12 cellular contexts compared by ENCODE assay signal in genomic region chr10:36172574-36172973, GRCh38.
DNase-seq lines count a peak whose midpoint lies in the region; ATAC-seq and TF ChIP-seq lines count a peak whose summit lies in the region.
"Had no signal": no experiment of that assay in that cellular context is flagged by ENCODE, and none has a peak within 500 bp of the region (broad histone marks: within the 10 kb centered on the region; RNA-seq: fewer than 3 reads in every experiment).

No MANE protein-coding gene starts in this region.

- no peaks in the 10 kb centered on the region for H3K4me1 Mint-ChIP-seq in activated T-cell treated with anti-CD3 and anti-CD28 coated beads, Interleukin-2, amount 50 U/mL, for 72 hours (ENCODE audit: low read depth)
- H3K4me1 Mint-ChIP-seq in effector memory CD8-positive, alpha-beta T cell (ENCODE audit: low read depth in 2 of 2), result no peaks in the 10 kb centered on the region

- peaks cover 0 to 2% of the 10 kb centered on the region in 2 donors for H3K36me3 Mint-ChIP-seq in activated T-cell treated with anti-CD3 and anti-CD28 coated beads, Interleukin-2, amount 50 U/mL, for 72 hours (ENCODE audit: insufficient read depth in 2 of 2)
- H3K36me3 Mint-ChIP-seq in effector memory CD8-positive, alpha-beta T cell (ENCODE audit: insufficient read depth), result no peaks in the 10 kb centered on the region

- peaks cover 2 to 3% of the 10 kb centered on the region in 2 donors for H3K9me3 Mint-ChIP-seq in activated T-cell treated with anti-CD3 and anti-CD28 coated beads, Interleukin-2, amount 50 U/mL, for 72 hours
- H3K9me3 Mint-ChIP-seq in effector memory CD8-positive, alpha-beta T cell, result peaks cover 5 to 16% of the 10 kb centered on the region in 2 donors

- no peaks in the 10 kb centered on the region for H3K27me3 ChIP-seq in hepatocyte
- no peaks in the 10 kb centered on the region for H3K27me3 ChIP-seq in thoracic aorta (replicated peaks; ENCODE audit: insufficient read depth)
- H3K27me3 ChIP-seq: adrenal gland had no signal

- H3K9me3 ChIP-seq in hepatocyte (ENCODE audit: low read depth) (no peaks in the 10 kb centered on the region), thoracic aorta (no peaks in the 10 kb centered on the region)
- H3K9me3 ChIP-seq: adrenal gland had no signal

- no peaks in the 10 kb centered on the region for H3K36me3 ChIP-seq in hepatocyte (replicated peaks; ENCODE audit: insufficient read depth, low read depth)
- no peaks in the 10 kb centered on the region for H3K36me3 ChIP-seq in thoracic aorta
- H3K36me3 ChIP-seq: adrenal gland had no signal

- H4K20me1 ChIP-seq in hepatocyte (ENCODE audit: insufficient read depth, poor library complexity, severe bottlenecking), result no peaks in the 10 kb centered on the region

- H3K79me2 ChIP-seq in hepatocyte, result no peaks in the 10 kb centered on the region

- peaks cover 22% of the 10 kb centered on the region for H3K4me1 ChIP-seq in hepatocyte (ENCODE audit: insufficient read depth)
- H3K4me1 ChIP-seq in thoracic aorta (ENCODE audit: control insufficient read depth in 1 of 2, low read depth in 2 of 2), result peaks cover 17 to 22% of the 10 kb centered on the region in 2 donors

- TF ChIP-seq CTCF in hepatocyte (IDR thresholded peaks at IDR 0.05; ENCODE audit: poor library complexity) (no peak), thoracic aorta (IDR thresholded peaks at IDR 0.05) (no peak)

- H3K27ac Mint-ChIP-seq in activated T-cell treated with anti-CD3 and anti-CD28 coated beads, Interleukin-2, amount 50 U/mL, for 72 hours, result no peak overlapping the region
- no peak overlapping the region for H3K27ac Mint-ChIP-seq in effector memory CD8-positive, alpha-beta T cell
- H3K27ac Mint-ChIP-seq: T-helper 1 cell treated with Interleukin-12 subunit alpha and Interleukin-12 subunit beta and Interleukin-4 antibody, amounts not matched to agents 30 μg/mL and 1 μg/mL, for 36 hours had no signal

- WGBS in hepatocyte (ENCODE audit: low lambda C conversion rate, missing lambda C conversion rate), result 37% methylated on average over 4 of the region's 4 CpGs

- peak; percentile 77 for DNase-seq in HCEC 1CT
- DNase-seq in amniotic epithelial cell (ENCODE audit: low read depth), result peak; percentile 65
- DNase-seq in hepatocyte (ENCODE audit: low spot score), result no peak
- no peak for DNase-seq in thoracic aorta (ENCODE audit: low spot score)
- DNase-seq in activated CD4-positive, alpha-beta T cell treated with anti-CD3 and anti-CD28 coated beads for 4 hours, result no peak
- no peak for DNase-seq in activated T-cell treated with anti-CD3 and anti-CD28 coated beads, Interleukin-2, amount 50 U/mL, for 72 hours
- no peak for DNase-seq in effector memory CD8-positive, alpha-beta T cell
- DNase-seq: NCI-H146; stimulated activated CD4-positive, alpha-beta T cell treated with anti-CD3 and anti-CD28 coated beads, Interleukin-2, amount 100 ng/mL, for 24 hours; stimulated activated naive CD4-positive, alpha-beta T cell had no signal

- peak overlapping the region; percentile 27 for H2AFZ ChIP-seq in hepatocyte

- H3K4me3 ChIP-seq in hepatocyte (no peak overlapping the region), thoracic aorta (peak overlapping the region; percentile 36)
- H3K4me3 ChIP-seq: adrenal gland had no signal

- H3K4me3 Mint-ChIP-seq in activated T-cell treated with anti-CD3 and anti-CD28 coated beads, Interleukin-2, amount 50 U/mL, for 72 hours, result no peak overlapping the region
- H3K4me3 Mint-ChIP-seq in effector memory CD8-positive, alpha-beta T cell, result no peak overlapping the region
- H3K4me3 Mint-ChIP-seq: T-helper 1 cell treated with Interleukin-12 subunit alpha and Interleukin-12 subunit beta and Interleukin-4 antibody, amounts not matched to agents 30 μg/mL and 1 μg/mL, for 36 hours had no signal

- H3K9me2 ChIP-seq in hepatocyte (replicated peaks; ENCODE audit: insufficient read depth), result no peaks in the 10 kb centered on the region

- peak overlapping the region; percentile 20 for H3K27ac ChIP-seq in hepatocyte
- peak overlapping the region; percentile 69 to 71 for H3K27ac ChIP-seq in thoracic aorta

- no peak for ATAC-seq in thoracic aorta (ENCODE audit: insufficient number of reproducible peaks, low FRiP score, low read depth)
- ATAC-seq in activated T-cell treated with anti-CD3 and anti-CD28 coated beads, Interleukin-2, amount 50 U/mL, for 72 hours (replicated peaks in 1 of 2), result no peak
- ATAC-seq in effector memory CD8-positive, alpha-beta T cell (replicated peaks), result no peak

- peak overlapping the region; percentile 41 for H3K4me2 ChIP-seq in hepatocyte

- H3K27me3 Mint-ChIP-seq in activated T-cell treated with anti-CD3 and anti-CD28 coated beads, Interleukin-2, amount 50 U/mL, for 72 hours (ENCODE audit: low read depth), result no peaks in the 10 kb centered on the region
- no peaks in the 10 kb centered on the region for H3K27me3 Mint-ChIP-seq in effector memory CD8-positive, alpha-beta T cell

Comparison
In these comparisons a context has a peak if more than half of its experiments do, and no peak if none do; other contexts are left out.
1. DNase-seq: peak in HCEC 1CT (single experiment) and amniotic epithelial cell (single experiment); none in hepatocyte (single experiment), thoracic aorta (single experiment), activated CD4-positive, alpha-beta T cell treated with anti-CD3 and anti-CD28 coated beads for 4 hours (0 of 2), activated T-cell treated with anti-CD3 and anti-CD28 coated beads, Interleukin-2, amount 50 U/mL, for 72 hours (0 of 2) and effector memory CD8-positive, alpha-beta T cell (0 of 3).